In genomic region chr19:42257842-42258241, GRCh38 we compare ENCODE assay signal across 2 cellular contexts.
TF ChIP-seq lines count a peak whose summit lies in the region.

No MANE protein-coding gene starts in this region.

TF ChIP-seq in WTC11, 78 proteins besides CTCF, POLR2A, EP300 and RAD21:
- peak; percentile 72 for TF ChIP-seq ZNF121 (CRISPR knock-in tag; IDR thresholded peaks at IDR 0.05)

TF ChIP-seq in HepG2, 621 proteins besides CTCF, POLR2A, EP300 and RAD21:
- TF ChIP-seq ZNF121 (CRISPR knock-in tag; IDR thresholded peaks at IDR 0.05) (0 out of 2 replicates have a peak, but pooled peaks have one; percentile 29), ZNF460 (CRISPR knock-in tag; IDR thresholded peaks at IDR 0.05; ENCODE audit: borderline replicate concordance) (peak; percentile 56)
